ENCODE assay signal across 8 cellular contexts in the genomic region with DNA sequence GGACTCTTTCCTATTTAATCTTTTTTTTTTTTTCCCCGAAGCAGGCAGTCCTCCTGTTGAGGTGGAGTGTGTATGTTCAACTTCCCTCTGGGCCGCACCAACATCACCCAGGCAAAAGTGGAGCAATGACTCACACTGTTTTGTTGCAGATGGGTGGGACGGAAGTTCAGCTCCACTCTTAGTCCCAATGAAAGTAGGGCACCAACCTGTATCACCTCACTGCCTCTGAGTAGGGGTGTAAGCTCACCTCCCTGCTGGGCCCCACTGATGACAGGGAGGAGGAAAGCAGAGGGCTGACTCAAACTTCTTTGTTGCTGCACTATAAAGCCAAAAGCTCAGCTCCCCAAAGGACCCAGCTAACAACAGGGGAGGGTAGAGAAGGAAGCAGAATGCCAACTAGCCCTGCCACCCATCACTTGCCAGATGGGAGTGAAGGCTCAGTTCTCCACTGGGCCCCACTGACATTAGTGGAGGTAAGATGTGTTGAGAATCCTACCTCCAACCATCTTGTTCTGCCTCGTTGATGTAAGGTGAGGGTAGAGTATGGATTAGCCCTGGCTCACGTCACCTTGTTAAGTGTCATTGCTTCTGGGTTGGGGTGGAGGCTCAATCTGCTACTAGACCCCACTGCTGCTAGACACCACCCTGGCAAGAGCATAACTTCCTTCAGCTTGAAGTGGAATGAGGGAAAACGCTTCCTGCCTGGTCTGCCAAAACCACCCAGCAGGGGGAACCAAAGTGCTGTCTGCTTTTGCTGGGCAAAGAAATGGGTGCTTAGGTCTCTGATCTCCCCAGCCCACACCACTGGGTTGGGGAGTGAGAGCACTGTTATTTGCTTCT.
DNase-seq lines count a peak whose midpoint lies in the region; ATAC-seq and TF ChIP-seq lines count a peak whose summit lies in the region.

No MANE protein-coding gene starts in this region.

- in situ Hi-C loops in astrocyte of the cerebellum (cut with HindIII; ENCODE audit: low sequenced_read_pairs): no loop called here

- peak; percentile 3 for DNase-seq in NCI-H2171 treated with DMSO at 0.1 percent for 48 hours (lab: John Stamatoyannopoulos, UW)
- DNase-seq in NCI-H2171 (lab: John Stamatoyannopoulos, UW): no peak
- DNase-seq in T-helper 9 cell: peak; percentile 72
- no peak for DNase-seq in astrocyte of the cerebellum (ENCODE audit: low read depth)
- peak; percentile 10 for DNase-seq in kidney glomerular epithelial cell (lab: John Stamatoyannopoulos, UW)
- DNase-seq in stimulated activated CD8-positive, alpha-beta memory T cell treated with anti-CD3 and anti-CD28 coated beads, Interleukin-12 subunit alpha, Interleukin-12 subunit beta, amount 100 ng/mL, for 4 hours (ENCODE audit: low read depth): peak; percentile 42

- peak; percentile 66 for TF ChIP-seq CTCF in astrocyte of the cerebellum (IDR thresholded peaks at IDR 0.05; ENCODE audit: low read depth, low read length, missing control alignments)

- ATAC-seq in HG03520 (IDR thresholded peaks at IDR 0.05; ENCODE audit: unreplicated experiment) (peak; percentile 90), HG02610 (IDR thresholded peaks at IDR 0.05; ENCODE audit: unreplicated experiment) (no peak)

- H3K4me3 ChIP-seq in astrocyte of the cerebellum (ENCODE audit: low read depth, low read length): no peak overlapping the region

Comparison
In these comparisons a context has a peak if more than half of its experiments do, and no peak if none do; other contexts are left out.
1. DNase-seq: peak in NCI-H2171 treated with DMSO at 0.1 percent for 48 hours (single experiment), T-helper 9 cell (single experiment), kidney glomerular epithelial cell (single experiment) and stimulated activated CD8-positive, alpha-beta memory T cell treated with anti-CD3 and anti-CD28 coated beads, Interleukin-12 subunit alpha, Interleukin-12 subunit beta, amount 100 ng/mL, for 4 hours (single experiment); none in NCI-H2171 (single experiment) and astrocyte of the cerebellum (single experiment).